8 cellular contexts compared by ENCODE assay signal in the genomic region with DNA sequence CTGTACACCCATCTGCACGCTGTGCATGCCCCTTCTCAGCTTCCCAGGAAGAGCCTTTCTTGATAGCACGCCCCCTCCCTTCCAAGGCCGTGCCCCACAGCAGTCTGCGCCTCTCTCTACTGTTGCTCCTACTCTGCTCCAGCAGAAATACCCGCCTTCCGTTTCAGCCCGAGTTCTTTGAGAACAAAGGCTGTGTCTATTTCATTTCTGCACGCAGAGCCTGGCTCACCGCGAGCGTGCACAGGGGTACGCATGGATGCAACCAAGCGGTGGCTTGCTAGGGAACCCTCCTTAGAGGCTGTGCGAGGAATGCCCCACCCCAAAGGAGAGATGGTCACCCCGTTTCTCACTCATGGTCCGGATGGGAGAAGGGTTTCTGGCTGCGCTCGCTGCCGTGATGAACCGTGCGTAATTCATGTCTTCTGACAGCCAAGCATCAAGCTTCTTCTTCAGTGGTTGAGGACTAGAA. TPM values are rescaled to one million over a fixed set of nuclear protein-coding genes. Genes with fewer than 3 reads are reported as not detected.
DNase-seq lines count a peak whose midpoint lies in the region; ATAC-seq, FAIRE-seq and TF ChIP-seq lines count a peak whose summit lies in the region.

No MANE protein-coding gene starts in this region.

- H3K9me3 ChIP-seq in HAP-1 (no peaks in the 10 kb centered on the region), small intestine (ENCODE audit: control insufficient read depth, low read depth) (no peaks in the 10 kb centered on the region)

- peak overlapping the region; percentile 44 for H3K4me3 ChIP-seq in HAP-1
- peak overlapping the region; percentile 82 for H3K4me3 ChIP-seq in brain microvascular endothelial cell (ENCODE audit: low read depth, low read length)
- H3K4me3 ChIP-seq in small intestine (ENCODE audit: low read depth in 1 of 2, low read length in 2 of 2) = peak overlapping the region; percentile 17 to 52

- in situ Hi-C loops in HAP-1 (cut with MboI; ENCODE audit: low sequenced_read_pairs) (no loop called here), brain microvascular endothelial cell (cut with HindIII; ENCODE audit: low pct_ligation_motif_present, low sequenced_read_pairs) (no loop called here)

- WGBS in small intestine, 3 donors = 2 to 6% (median 3%) methylated on average over 21 of the region's 21 CpGs

- ATAC-seq in GM18861 (IDR thresholded peaks at IDR 0.05; ENCODE audit: unreplicated experiment) = no peak
- ATAC-seq in HG03095 (IDR thresholded peaks at IDR 0.05; ENCODE audit: unreplicated experiment) = no peak

- H3K27ac ChIP-seq in brain microvascular endothelial cell (peak overlapping the region; percentile 2), small intestine (ENCODE audit: low read depth in 1 of 2, low read length in 1 of 2) (peak overlapping the region in 1 of 2 donors; percentile 28)

- no peak for FAIRE-seq in small intestine (lab: Jason Lieb, UNC)

- H3K27me3 ChIP-seq in HAP-1 (ENCODE audit: low read depth) (no peaks in the 10 kb centered on the region), brain microvascular endothelial cell (replicated peaks) (no peaks in the 10 kb centered on the region), small intestine (ENCODE audit: control insufficient read depth in 2 of 2, insufficient read depth in 2 of 2, low read length in 2 of 2) (peaks cover 0 to 3% of the 10 kb centered on the region in 2 donors)

- DNase-seq in COLO668 (lab: John Stamatoyannopoulos, UW; ENCODE audit: unreplicated experiment) = peak; percentile 43
- DNase-seq in HAP-1 (ENCODE audit: low spot score in 2 of 2) = peak; percentile 61 to 73
- DNase-seq in NCI-H345 (lab: John Stamatoyannopoulos, UW) = peak; percentile 48
- DNase-seq in brain microvascular endothelial cell = peak; percentile 36
- DNase-seq in inferior parietal cortex (ENCODE audit: extremely low spot score) = peak; percentile 54
- DNase-seq in small intestine = peak; percentile 7

- H3K4me1 ChIP-seq in HAP-1 (peaks cover 28% of the 10 kb centered on the region), small intestine (ENCODE audit: control insufficient read depth in 2 of 2, insufficient read depth in 1 of 2, low read depth in 1 of 2, low read length in 1 of 2) (no peaks in the 10 kb centered on the region)

- peaks cover 15% of the 10 kb centered on the region for H3K36me3 ChIP-seq in HAP-1 (replicated peaks)
- H3K36me3 ChIP-seq in brain microvascular endothelial cell (replicated peaks) = no peaks in the 10 kb centered on the region
- no peaks in the 10 kb centered on the region for H3K36me3 ChIP-seq in small intestine (ENCODE audit: control insufficient read depth in 2 of 2, insufficient read depth in 2 of 2, low read length in 2 of 2)

- TF ChIP-seq CTCF in brain microvascular endothelial cell (IDR thresholded peaks at IDR 0.05; ENCODE audit: low read depth, low read length, missing control alignments) = peak; percentile 36

RNA-seq across cellular contexts. Expression of a gene that starts 0.4 kb away (rescaled TPM):
- 1 to 10 TPM in 1 of 3 donors, not detected in 2; 1.7 TPM for polyA plus RNA-seq in small intestine

Comparison
In these comparisons a context has a peak if more than half of its experiments do, and no peak if none do; other contexts are left out.
1. DNase-seq: peak in every context shown above with its lines; median percentile 67 in HAP-1; 54 in inferior parietal cortex; 48 in NCI-H345; 43 in COLO668; 36 in brain microvascular endothelial cell; 7 in small intestine.